In genomic region chr11:95150977-95151684, GRCh38 we compare ENCODE assay signal across 1 cellular context.
TF ChIP-seq lines count a peak whose summit lies in the region.

No MANE protein-coding gene starts in this region.

TF ChIP-seq in K562, 482 proteins besides CTCF, POLR2A, EP300 and RAD21 (continued from another document and continues in another):
- TF ChIP-seq MITF (IDR thresholded peaks at IDR 0.05) (no peak), KLF13 (tag; IDR thresholded peaks at IDR 0.05; ENCODE audit: borderline replicate concordance, low read depth) (no peak), PHTF2 (CRISPR knock-in tag; IDR thresholded peaks at IDR 0.05) (no peak), ZBTB2 (IDR thresholded peaks at IDR 0.05) (no peak), ZNF121 (CRISPR knock-in tag; conservative IDR thresholded peaks at IDR 0.05) (no peak), TBP (optimal IDR thresholded peaks at IDR 0.05; ENCODE audit: low read depth, low read length) (no peak), ZFP36 (IDR thresholded peaks at IDR 0.05; ENCODE audit: low read depth, low read length, partially characterized antibody) (no peak), MIER1 (IDR thresholded peaks at IDR 0.05; ENCODE audit: low read depth) (no peak), EP400 (IDR thresholded peaks at IDR 0.05) (no peak), SREBF2 (CRISPR knock-in tag; IDR thresholded peaks at IDR 0.05) (no peak), ZNF592 (IDR thresholded peaks at IDR 0.05) (peak; percentile 37; the same call in 1 of the 2 replicates), PATZ1 (CRISPR knock-in tag; IDR thresholded peaks at IDR 0.05; ENCODE audit: borderline replicate concordance) (no peak), ZNF197 (CRISPR knock-in tag; IDR thresholded peaks at IDR 0.05; ENCODE audit: low read depth) (no peak), E2F6 (IDR thresholded peaks at IDR 0.05; ENCODE audit: borderline replicate concordance in 1 of 2, extremely low read depth in 1 of 2, insufficient read depth in 1 of 2, insufficient read length in 1 of 2, low read depth in 1 of 2, low read length in 1 of 2, poor library complexity in 1 of 2, severe bottlenecking in 1 of 2) (no peak), CREB5 (CRISPR knock-in tag; IDR thresholded peaks at IDR 0.05) (no peak), PRDM10 (IDR thresholded peaks at IDR 0.05; ENCODE audit: partially characterized antibody) (no peak), HNRNPK (IDR thresholded peaks at IDR 0.05; ENCODE audit: low read depth, low read length, poor library complexity, severe bottlenecking) (no peak), ZHX1 (conservative IDR thresholded peaks at IDR 0.05; ENCODE audit: low read length) (no peak), ESRRA (IDR thresholded peaks at IDR 0.05; ENCODE audit: borderline replicate concordance, low read depth) (no peak), L3MBTL2 (IDR thresholded peaks at IDR 0.05) (no peak), ELK1 (CRISPR knock-in tag; IDR thresholded peaks at IDR 0.05) (no peak), ZBTB9 (CRISPR knock-in tag; IDR thresholded peaks at IDR 0.05) (no peak), ELF4 (CRISPR knock-in tag; IDR thresholded peaks at IDR 0.05) (no peak), EHMT2 (IDR thresholded peaks at IDR 0.05) (no peak), HDAC1 (IDR thresholded peaks at IDR 0.05) (no peak), FIP1L1 (IDR thresholded peaks at IDR 0.05; ENCODE audit: low read depth, low read length, poor library complexity, severe bottlenecking) (no peak), MYNN (IDR thresholded peaks at IDR 0.05) (no peak), MYNN (CRISPR knock-in tag; IDR thresholded peaks at IDR 0.05) (no peak), ZNF79 (CRISPR knock-in tag; IDR thresholded peaks at IDR 0.05; ENCODE audit: low read depth) (no peak), ZNF23 (CRISPR knock-in tag; IDR thresholded peaks at IDR 0.05) (no peak), CBX2 (IDR thresholded peaks at IDR 0.05; ENCODE audit: insufficient read depth, low read length, poor library complexity, severe bottlenecking) (no peak), ATF1 (CRISPR knock-in tag; IDR thresholded peaks at IDR 0.05) (no peak), ATF1 (tag; IDR thresholded peaks at IDR 0.05) (peak; percentile 78), RBM15 (IDR thresholded peaks at IDR 0.05; ENCODE audit: insufficient read depth, low read length) (no peak), MBD1 (CRISPR knock-in tag; IDR thresholded peaks at IDR 0.05) (0 out of 2 replicates have a peak, but pooled peaks have one; percentile 32), ZNF24 (IDR thresholded peaks at IDR 0.05) (no peak)
